8 cellular contexts compared by ENCODE assay signal in genomic region chr11:65013130-65013691, GRCh38.
DNase-seq lines count a peak whose midpoint lies in the region; ATAC-seq and TF ChIP-seq lines count a peak whose summit lies in the region.

No MANE protein-coding gene starts in this region.

- peak; percentile 93 for DNase-seq in 8988T
- peak; percentile 93 for DNase-seq in WERI-Rb-1
- DNase-seq in cerebellar cortex (ENCODE audit: low spot score), result peak; percentile 86
- DNase-seq in stimulated activated CD4-positive, alpha-beta T cell treated with anti-CD3 and anti-CD28 coated beads, Interleukin-2, amount 100 ng/mL, for 4 hours (ENCODE audit: low read depth), result peak; percentile 88
- no peak for DNase-seq in OCI-M2 (lab: John Stamatoyannopoulos, UW; ENCODE audit: unreplicated experiment)

- ATAC-seq in GM18502 (IDR thresholded peaks at IDR 0.05; ENCODE audit: poor library complexity, unreplicated experiment), result peak; percentile 64

- no peaks in the 10 kb centered on the region for H3K9me3 ChIP-seq in KOPT-K1 (ENCODE audit: insufficient read depth, low read length, poor library complexity, severe bottlenecking)
- H3K9me3 ChIP-seq in WERI-Rb-1 (ENCODE audit: severe bottlenecking), result no peaks in the 10 kb centered on the region

- no peaks in the 10 kb centered on the region for H3K27me3 ChIP-seq in WERI-Rb-1 (ENCODE audit: insufficient read depth, low read depth, severe bottlenecking)
- H3K27me3 ChIP-seq in layer of hippocampus (ENCODE audit: control insufficient read depth, insufficient read depth, low read length), result no peaks in the 10 kb centered on the region

- peak; percentile 79 for TF ChIP-seq CTCF in WERI-Rb-1 (IDR thresholded peaks at IDR 0.05; ENCODE audit: low read depth, low read length)

- peak overlapping the region; percentile 75 for H3K27ac ChIP-seq in KOPT-K1 (ENCODE audit: low read depth, low read length, poor library complexity, severe bottlenecking)
- peak overlapping the region; percentile 94 for H3K27ac ChIP-seq in WERI-Rb-1
- peak overlapping the region; percentile 100 for H3K27ac ChIP-seq in layer of hippocampus (ENCODE audit: low read depth, low read length)

- peak overlapping the region; percentile 61 for H3K4me3 ChIP-seq in WERI-Rb-1 (ENCODE audit: low read depth, low read length)

- H3K36me3 ChIP-seq in KOPT-K1 (ENCODE audit: insufficient read depth, low read length) (peaks cover 8% of the 10 kb centered on the region), WERI-Rb-1 (peaks cover 5% of the 10 kb centered on the region)
